ENCODE assay signal across 16 cellular contexts in genomic region chr11:94175545-94175944, GRCh38. TPM values are rescaled to one million over a fixed set of nuclear protein-coding genes. Genes with fewer than 3 reads are reported as not detected.
DNase-seq lines count a peak whose midpoint lies in the region; ATAC-seq and TF ChIP-seq lines count a peak whose summit lies in the region.
"Had no signal": no experiment of that assay in that cellular context is flagged by ENCODE, and none has a peak within 500 bp of the region (broad histone marks: within the 10 kb centered on the region; RNA-seq: fewer than 3 reads in every experiment).

No MANE protein-coding gene starts in this region.

- H3K27ac ChIP-seq in substantia nigra (ENCODE audit: low read depth, low read length, poor library complexity, severe bottlenecking) = no peak overlapping the region
- H3K27ac ChIP-seq: prostate gland had no signal

- no peaks in the 10 kb centered on the region for H3K9me3 Mint-ChIP-seq in chondrocyte (ENCODE audit: low read depth)
- H3K9me3 Mint-ChIP-seq: activated CD4-positive, alpha-beta memory T cell treated with anti-CD3 and anti-CD28 coated beads for 36 hours; central memory CD8-positive, alpha-beta T cell had no signal

- no peak overlapping the region for H3K4me3 Mint-ChIP-seq in chondrocyte (ENCODE audit: unreplicated experiment)
- H3K4me3 Mint-ChIP-seq: activated CD4-positive, alpha-beta memory T cell treated with anti-CD3 and anti-CD28 coated beads for 36 hours; B cell; central memory CD8-positive, alpha-beta T cell had no signal

- peaks cover 31% of the 10 kb centered on the region for H3K36me3 Mint-ChIP-seq in chondrocyte (ENCODE audit: low read depth)

- H3K27ac Mint-ChIP-seq in chondrocyte (ENCODE audit: unreplicated experiment) = peak overlapping the region; percentile 1
- H3K27ac Mint-ChIP-seq: activated CD4-positive, alpha-beta memory T cell treated with anti-CD3 and anti-CD28 coated beads for 36 hours; B cell had no signal

- peaks cover 1% of the 10 kb centered on the region for H3K36me3 ChIP-seq in kidney epithelial cell (ENCODE audit: control insufficient read depth, insufficient read depth, low read length)

- no peaks in the 10 kb centered on the region for H3K27me3 ChIP-seq in kidney epithelial cell (ENCODE audit: control insufficient read depth, insufficient read depth, low read length)

- H3K4me1 Mint-ChIP-seq in chondrocyte (ENCODE audit: low read depth) = peaks cover 17% of the 10 kb centered on the region

- ATAC-seq in HG03045 (IDR thresholded peaks at IDR 0.05; ENCODE audit: unreplicated experiment) = no peak

- no peak for TF ChIP-seq CTCF in AG09309 (IDR thresholded peaks at IDR 0.05; ENCODE audit: control insufficient read depth, insufficient read depth, low read depth, low read length, missing control alignments)
- TF ChIP-seq CTCF in chondrocyte (IDR thresholded peaks at IDR 0.05) = no peak
- no peak for TF ChIP-seq CTCF in kidney epithelial cell (IDR thresholded peaks at IDR 0.05; ENCODE audit: insufficient read depth, low read length, poor library complexity, severe bottlenecking)

- peak; percentile 87 for DNase-seq in AG09309 (ENCODE audit: low read depth)
- peak; percentile 87 for DNase-seq in LHCN-M2 (ENCODE audit: low read depth)
- no peak for DNase-seq in chondrocyte (ENCODE audit: low spot score)
- DNase-seq in kidney epithelial cell (ENCODE audit: low read depth) = peak; percentile 35
- no peak for DNase-seq in NCI-H82 treated with DMSO at 0.1 percent for 48 hours (lab: John Stamatoyannopoulos, UW; ENCODE audit: unreplicated experiment)
- no peak for DNase-seq in substantia nigra (lab: John Stamatoyannopoulos, UW)
- DNase-seq in NCI-H526 (lab: John Stamatoyannopoulos, UW) = no peak
- DNase-seq: activated CD4-positive, alpha-beta memory T cell treated with anti-CD3 and anti-CD28 coated beads for 36 hours; DMS153; NCI-H1694; NCI-H748 treated with DMSO at 0.1 percent for 48 hours; T-helper 9 cell had no signal

- H3K4me3 ChIP-seq in AG09309 (ENCODE audit: control insufficient read depth, low read depth, low read length) (no peak overlapping the region), kidney epithelial cell (ENCODE audit: low read depth, low read length) (no peak overlapping the region)
- H3K4me3 ChIP-seq: prostate gland had no signal

- no peaks in the 10 kb centered on the region for H3K27me3 Mint-ChIP-seq in chondrocyte (ENCODE audit: low read depth)
- H3K27me3 Mint-ChIP-seq: activated CD4-positive, alpha-beta memory T cell treated with anti-CD3 and anti-CD28 coated beads for 36 hours; B cell; central memory CD8-positive, alpha-beta T cell had no signal

RNA-seq across cellular contexts. Expression of gene PANX1, which starts 46.9 kb away (rescaled TPM):
- 40.7 and 46.4 TPM in 2 replicates for total RNA-seq in LHCN-M2 (2014; rRNA removed)
- 12.8 TPM for polyA plus RNA-seq in LHCN-M2 (2012)
- 25.6 to 36.4 TPM (median 35.7 TPM) in 3 replicates for total RNA-seq in chondrocyte
- total RNA-seq in kidney epithelial cell = 56.5 and 60.5 TPM in 2 replicates

Comparison
In these comparisons a context has a peak if more than half of its experiments do, and no peak if none do; other contexts are left out.
1. DNase-seq: peak in AG09309 (single experiment), LHCN-M2 (single experiment) and kidney epithelial cell (single experiment); none in chondrocyte (single experiment), NCI-H82 treated with DMSO at 0.1 percent for 48 hours (single experiment), substantia nigra (0 of 49) and NCI-H526 (0 of 2).